Comparison of ENCODE assay signal across 8 cellular contexts in the genomic region with DNA sequence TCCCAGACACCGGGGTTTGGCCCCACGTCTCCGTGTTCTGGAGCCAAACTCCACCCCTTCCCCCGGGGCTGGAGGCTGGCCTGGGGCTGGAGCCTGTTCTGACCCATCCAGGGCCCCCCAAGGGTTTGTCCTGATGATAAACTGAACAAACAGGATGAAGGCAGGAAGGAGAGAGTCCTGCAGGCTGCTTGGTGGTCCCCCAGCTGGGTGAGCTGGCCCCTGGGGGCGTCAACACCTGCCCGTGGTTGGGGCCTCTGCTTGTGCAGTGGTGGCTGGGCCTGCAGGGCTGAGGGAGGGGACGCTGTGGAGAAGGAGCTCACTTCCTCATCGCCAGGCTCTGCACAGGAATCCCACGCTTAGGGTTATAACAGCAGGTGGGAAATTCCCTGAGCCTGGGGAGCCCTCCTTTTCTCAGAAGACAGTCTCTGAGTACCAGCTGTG. TPM values are rescaled to one million over a fixed set of nuclear protein-coding genes. Genes with fewer than 3 reads are reported as not detected.
DNase-seq lines count a peak whose midpoint lies in the region; ATAC-seq, FAIRE-seq and TF ChIP-seq lines count a peak whose summit lies in the region.

No MANE protein-coding gene starts in this region.

- H3K27me3 ChIP-seq in bronchial epithelial cell (ENCODE audit: control insufficient read depth, insufficient read depth, low read length): no peaks in the 10 kb centered on the region

- peaks cover 26% of the 10 kb centered on the region for H3K36me3 ChIP-seq in bronchial epithelial cell (ENCODE audit: control insufficient read depth, insufficient read depth, low read length)

- DNase-seq in COLO668 (lab: John Stamatoyannopoulos, UW; ENCODE audit: unreplicated experiment) (peak; percentile 30), NOMO-1 treated with dmso at 0.1 percent for 144 hours (lab: John Stamatoyannopoulos, UW; ENCODE audit: unreplicated experiment) (peak; percentile 16), bronchial epithelial cell (ENCODE audit: low read depth) (no peak), DMS153 treated with DMSO at 0.1 percent for 48 hours (lab: John Stamatoyannopoulos, UW; ENCODE audit: unreplicated experiment) (no peak)
- DNase-seq in stimulated activated CD4-positive, alpha-beta T cell treated with anti-CD3 and anti-CD28 coated beads, Interleukin-12 subunit alpha, Interleukin-12 subunit beta, amount 100 ng/mL, for 4 hours: peak; percentile 31

- ATAC-seq in GM21717 (IDR thresholded peaks at IDR 0.05; ENCODE audit: unreplicated experiment) (peak; percentile 59), HG03025 (IDR thresholded peaks at IDR 0.05; ENCODE audit: low FRiP score, unreplicated experiment) (no peak), GM21528 (IDR thresholded peaks at IDR 0.05; ENCODE audit: low FRiP score, unreplicated experiment) (no peak)

- no peak for TF ChIP-seq CTCF in bronchial epithelial cell (IDR thresholded peaks at IDR 0.05; ENCODE audit: insufficient read depth, low read length, severe bottlenecking)

- peak overlapping the region; percentile 85 for H3K4me3 ChIP-seq in bronchial epithelial cell (ENCODE audit: low read depth, low read length)

- no peak for FAIRE-seq in bronchial epithelial cell (lab: Jason Lieb, UNC)

RNA-seq across cellular contexts. Expression of gene SH3TC1, which starts 2.3 kb away (rescaled TPM):
- total RNA-seq in bronchial epithelial cell: 32.1 and 33.5 TPM in 2 replicates

RNA-seq across cellular contexts. Expression of gene ABLIM2, which starts 42.7 kb away (rescaled TPM):
- total RNA-seq in bronchial epithelial cell: 1.1 and 2.8 TPM in 2 replicates

Comparison
In these comparisons a context has a peak if more than half of its experiments do, and no peak if none do; other contexts are left out.
1. DNase-seq: peak in COLO668 (single experiment), NOMO-1 treated with dmso at 0.1 percent for 144 hours (single experiment) and stimulated activated CD4-positive, alpha-beta T cell treated with anti-CD3 and anti-CD28 coated beads, Interleukin-12 subunit alpha, Interleukin-12 subunit beta, amount 100 ng/mL, for 4 hours (single experiment); none in bronchial epithelial cell (single experiment) and DMS153 treated with DMSO at 0.1 percent for 48 hours (single experiment).